Comparison of ENCODE assay signal across 26 cellular contexts in the genomic region with DNA sequence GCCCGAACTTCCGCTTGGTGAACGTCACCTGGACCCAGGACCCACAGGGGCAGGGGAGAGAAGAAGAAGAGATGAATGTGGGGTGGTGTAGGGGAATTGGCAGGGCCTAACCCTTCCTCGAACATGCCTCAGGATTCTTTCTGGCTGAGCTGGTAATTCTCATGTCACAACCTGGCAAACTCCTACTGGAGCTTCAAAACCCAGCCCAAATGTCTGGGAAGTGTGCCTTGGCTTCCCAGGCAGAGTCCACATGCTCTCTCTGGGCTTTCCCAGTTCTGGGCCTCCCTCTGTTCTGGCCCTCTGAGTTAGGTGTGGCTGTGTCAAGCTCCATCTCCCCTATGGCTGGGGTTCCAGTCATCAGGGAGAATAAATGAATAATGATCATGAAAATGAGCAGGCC. TPM values are rescaled to one million over a fixed set of nuclear protein-coding genes. Genes with fewer than 3 reads are reported as not detected.
"Had no signal": no experiment of that assay in that cellular context is flagged by ENCODE, and none has a peak within 500 bp of the region (broad histone marks: within the 10 kb centered on the region; RNA-seq: fewer than 3 reads in every experiment).

No MANE protein-coding gene starts in this region.

- H2AFZ ChIP-seq: neural progenitor cell had no signal

- H3K4me3 Mint-ChIP-seq: endodermal cell; natural killer cell treated with Interleukin-12 subunit alpha and Interleukin-12 subunit beta and Interleukin-15 and Interleukin-18, amount 100 ng/mL, for 72 hours; neural progenitor cell; stimulated activated naive CD8-positive, alpha-beta T cell treated with anti-CD3 and anti-CD28 coated beads, Interleukin-15, amount 100 ng/mL, for 72 hours had no signal

- DNase-seq: effector CD4-positive, alpha-beta T cell; endodermal cell; erythroblast; hippocampal formation; left colon; left ventricle myocardium superior; mesenchymal stem cell; midbrain; occipital lobe; pancreas; small intestine; stimulated activated CD4-positive, alpha-beta T cell treated with anti-CD3 and anti-CD28 coated beads, Interleukin-12 subunit alpha, Interleukin-12 subunit beta, amount 100 ng/mL, for 4 hours; stimulated activated CD4-positive, alpha-beta T cell treated with anti-CD3 and anti-CD28 coated beads, Interleukin-2, amount 100 ng/mL, for 48 hours; stimulated activated naive CD8-positive, alpha-beta T cell treated with anti-CD3 and anti-CD28 coated beads, Interleukin-15, amount 100 ng/mL, for 72 hours; testis; transverse colon had no signal

- H3K27ac Mint-ChIP-seq: endodermal cell; natural killer cell treated with Interleukin-12 subunit alpha and Interleukin-12 subunit beta and Interleukin-15 and Interleukin-18, amount 100 ng/mL, for 72 hours; neural progenitor cell; progenitor cell of endocrine pancreas; stimulated activated naive CD8-positive, alpha-beta T cell treated with anti-CD3 and anti-CD28 coated beads, Interleukin-15, amount 100 ng/mL, for 72 hours had no signal

- H3K36me3 ChIP-seq: neural progenitor cell, pancreas had no signal

- H3K4me1 ChIP-seq: neural progenitor cell, pancreas, testis had no signal

- H3K9me3 Mint-ChIP-seq: endodermal cell; natural killer cell treated with Interleukin-12 subunit alpha and Interleukin-12 subunit beta and Interleukin-15 and Interleukin-18, amount 100 ng/mL, for 72 hours; neural progenitor cell; stimulated activated naive CD8-positive, alpha-beta T cell treated with anti-CD3 and anti-CD28 coated beads, Interleukin-15, amount 100 ng/mL, for 72 hours had no signal

- ATAC-seq: heart left ventricle; left colon; left ventricle myocardium superior; natural killer cell treated with Interleukin-12 subunit alpha and Interleukin-12 subunit beta and Interleukin-15 and Interleukin-18, amount 100 ng/mL, for 72 hours; pancreas; right cardiac atrium; stimulated activated naive CD8-positive, alpha-beta T cell treated with anti-CD3 and anti-CD28 coated beads, Interleukin-15, amount 100 ng/mL, for 72 hours had no signal

- H3K4me2 ChIP-seq: neural progenitor cell had no signal

- H3K27me3 Mint-ChIP-seq: natural killer cell treated with Interleukin-12 subunit alpha and Interleukin-12 subunit beta and Interleukin-15 and Interleukin-18, amount 100 ng/mL, for 72 hours; progenitor cell of endocrine pancreas; stimulated activated naive CD8-positive, alpha-beta T cell treated with anti-CD3 and anti-CD28 coated beads, Interleukin-15, amount 100 ng/mL, for 72 hours had no signal

- H3K9ac ChIP-seq: neural progenitor cell had no signal

- H3K36me3 Mint-ChIP-seq: natural killer cell treated with Interleukin-12 subunit alpha and Interleukin-12 subunit beta and Interleukin-15 and Interleukin-18, amount 100 ng/mL, for 72 hours; neural progenitor cell had no signal

- H3K27ac ChIP-seq: coronary artery, heart left ventricle, neural progenitor cell, pancreas, testis, transverse colon had no signal

- H3K27me3 ChIP-seq: heart left ventricle, neural progenitor cell, pancreas, testis, transverse colon had no signal

- H3K4me3 ChIP-seq: coronary artery, heart left ventricle, lung, neural progenitor cell, pancreas, testis, transverse colon had no signal

- H3K4me1 Mint-ChIP-seq: endodermal cell, neural progenitor cell had no signal

- H3K9me3 ChIP-seq: pancreas, testis, transverse colon had no signal

RNA-seq across cellular contexts. Expression of a gene that starts 20.7 kb away (rescaled TPM):
- total RNA-seq: dermis microvascular lymphatic vessel endothelial cell, frontal cortex, glomerular endothelial cell, left ventricle myocardium superior, occipital lobe had no signal
